ENCODE assay signal across 18 cellular contexts in genomic region chr11:134476435-134477021, GRCh38.
DNase-seq lines count a peak whose midpoint lies in the region; ATAC-seq, FAIRE-seq and TF ChIP-seq lines count a peak whose summit lies in the region.
"Had no signal": no experiment of that assay in that cellular context is flagged by ENCODE, and none has a peak within 500 bp of the region (broad histone marks: within the 10 kb centered on the region; RNA-seq: fewer than 3 reads in every experiment).

No MANE protein-coding gene starts in this region.

- CTCF ChIA-PET in A549 (lab: Yijun Ruan, JAX), result no interaction called here

- H2AFZ ChIP-seq in GM23248 (no peak overlapping the region), Karpas-422 (ENCODE audit: low read length) (no peak overlapping the region)

- ATAC-seq in A549, result no peak
- ATAC-seq in left lung, result peak; percentile 21
- ATAC-seq: activated T-cell treated with anti-CD3 and anti-CD28 coated beads, Interleukin-2, amount 50 U/mL, for 72 hours; right cardiac atrium; stimulated activated naive CD8-positive, alpha-beta T cell treated with anti-CD3 and anti-CD28 coated beads, Interleukin-15, Interleukin-2, amounts not matched to agents 100 U/mL and 50 U/mL, for 24 hours had no signal

- no peak for FAIRE-seq in A549 (lab: Jason Lieb, UNC)
- FAIRE-seq: islet of Langerhans had no signal

- H3K4me2 ChIP-seq in A549, result no peak overlapping the region
- no peak overlapping the region for H3K4me2 ChIP-seq in GM23248 (ENCODE audit: unreplicated experiment)
- no peak overlapping the region for H3K4me2 ChIP-seq in Karpas-422 (ENCODE audit: low read depth, low read length, poor library complexity, severe bottlenecking)

- H3K9me3 ChIP-seq in A549, result no peaks in the 10 kb centered on the region
- H3K9me3 ChIP-seq in GM23248 (ENCODE audit: low read depth), result no peaks in the 10 kb centered on the region
- no peaks in the 10 kb centered on the region for H3K9me3 ChIP-seq in left lung
- H3K9me3 ChIP-seq in Karpas-422 (ENCODE audit: low read length), result no peaks in the 10 kb centered on the region

- H3K9me2 ChIP-seq in GM23248 (ENCODE audit: insufficient read depth) (no peaks in the 10 kb centered on the region), Karpas-422 (replicated peaks; ENCODE audit: insufficient read depth, low read length) (no peaks in the 10 kb centered on the region)

- H3K79me2 ChIP-seq in GM23248 (ENCODE audit: insufficient read depth), result no peaks in the 10 kb centered on the region
- no peaks in the 10 kb centered on the region for H3K79me2 ChIP-seq in Karpas-422 (ENCODE audit: low read length)

- WGBS in A549 (ENCODE audit: missing lambda C conversion rate), result 12% methylated on average over 7 of the region's 11 CpGs
- 4 to 6% methylated on average over 11 of the region's 11 CpGs for WGBS in GM23248 (ENCODE audit: low coverage in 1 of 2, low lambda C conversion rate in 2 of 2, missing lambda C conversion rate in 2 of 2), 2 experiments

- in situ Hi-C loops in GM23248 (cut with MboI), result no loop called here

- TF ChIP-seq EP300 in A549 (IDR thresholded peaks at IDR 0.05), result no peak

- TF ChIP-seq CTCF in A549 (IDR thresholded peaks at IDR 0.05), result no peak
- TF ChIP-seq CTCF in left lung (IDR thresholded peaks at IDR 0.05), result no peak

- H4K20me1 ChIP-seq in GM23248 (ENCODE audit: insufficient read depth) (no peaks in the 10 kb centered on the region), Karpas-422 (ENCODE audit: insufficient read depth, low read depth, low read length) (no peaks in the 10 kb centered on the region)

- H3K9ac ChIP-seq in GM23248 (no peak overlapping the region), Karpas-422 (ENCODE audit: low read length) (no peak overlapping the region)

- H3K27me3 ChIP-seq in GM23248 (replicated peaks; ENCODE audit: insufficient read depth) (no peaks in the 10 kb centered on the region), left lung (peaks cover 0 to 62% of the 10 kb centered on the region in 2 donors), Karpas-422 (ENCODE audit: low read length) (no peaks in the 10 kb centered on the region)

- H3K4me1 ChIP-seq in A549 (no peaks in the 10 kb centered on the region), GM23248 (ENCODE audit: insufficient read depth) (no peaks in the 10 kb centered on the region), left lung (no peaks in the 10 kb centered on the region), Karpas-422 (ENCODE audit: low read length) (no peaks in the 10 kb centered on the region)

- DNase-seq in A549 (ENCODE audit: low read depth in 1 of 2, low spot score in 1 of 2) (no peak), GM23248 (peak; percentile 5), SW480 (ENCODE audit: low spot score) (peak; percentile 8), left lung (no peak), NCI-H345 treated with DMSO at 0.1 percent for 48 hours (lab: John Stamatoyannopoulos, UW; ENCODE audit: unreplicated experiment) (no peak), Karpas-422 (no peak)
- no peak for DNase-seq in stimulated activated CD4-positive, alpha-beta T cell treated with anti-CD3 and anti-CD28 coated beads, Interleukin-4, amount 100 ng/mL, for 24 hours
- DNase-seq in stimulated activated CD4-positive, alpha-beta T cell treated with anti-CD3 and anti-CD28 coated beads, Interleukin-2, amount 100 ng/mL, for 24 hours, result no peak
- DNase-seq: activated B cell treated with CpG ODN at 0.5 μM for 24 hours; activated T-cell treated with anti-CD3 and anti-CD28 coated beads, Interleukin-2, amount 50 U/mL, for 72 hours; dorsolateral prefrontal cortex; GDM1; NCI-H1436 treated with DMSO at 0.1 percent for 48 hours; NCI-H774; right cardiac atrium; stimulated activated naive CD8-positive, alpha-beta T cell treated with anti-CD3 and anti-CD28 coated beads, Interleukin-15, Interleukin-2, amounts not matched to agents 100 U/mL and 50 U/mL, for 24 hours had no signal

- TF ChIP-seq POLR2A in A549 (IDR thresholded peaks at IDR 0.05; ENCODE audit: low read length), result no peak

- H3K4me3 ChIP-seq in A549 (no peak overlapping the region), GM23248 (no peak overlapping the region), left lung (no peak overlapping the region), Karpas-422 (ENCODE audit: low read length) (no peak overlapping the region)
- H3K4me3 ChIP-seq: dorsolateral prefrontal cortex had no signal

- H3K36me3 ChIP-seq in GM23248 (ENCODE audit: low read depth) (no peaks in the 10 kb centered on the region), left lung (no peaks in the 10 kb centered on the region), Karpas-422 (ENCODE audit: insufficient read depth, low read length) (no peaks in the 10 kb centered on the region)

- no peaks in the 10 kb centered on the region for H3F3A ChIP-seq in GM23248 (ENCODE audit: insufficient read depth)

- no peak for TF ChIP-seq RAD21 in A549 (conservative IDR thresholded peaks at IDR 0.05 in 1 of 2, IDR thresholded peaks at IDR 0.05 in 1 of 2)

- POLR2A ChIA-PET in A549 (lab: Yijun Ruan, JAX), result no interaction called here

- H3K27ac ChIP-seq in A549 (no peak overlapping the region), GM23248 (no peak overlapping the region), left lung (no peak overlapping the region), Karpas-422 (ENCODE audit: low read length) (no peak overlapping the region)
- H3K27ac ChIP-seq: C4-2B, dorsolateral prefrontal cortex had no signal

- intact Hi-C loops in left lung (cut with DNase I), result no loop called here

TF ChIP-seq in A549, 52 proteins besides CTCF, POLR2A, EP300 and RAD21:
- TF ChIP-seq REST (IDR thresholded peaks at IDR 0.05) (peak; percentile 83), RNF2 (IDR thresholded peaks at IDR 0.05; ENCODE audit: borderline replicate concordance, low read depth) (no peak), SMC3 (IDR thresholded peaks at IDR 0.05) (no peak)

Comparison
In these comparisons a context has a peak if more than half of its experiments do, and no peak if none do; other contexts are left out.
1. DNase-seq: peak in GM23248 (single experiment) and SW480 (single experiment); none in A549 (0 of 2), left lung (0 of 2), NCI-H345 treated with DMSO at 0.1 percent for 48 hours (single experiment), Karpas-422 (single experiment), stimulated activated CD4-positive, alpha-beta T cell treated with anti-CD3 and anti-CD28 coated beads, Interleukin-4, amount 100 ng/mL, for 24 hours (single experiment) and stimulated activated CD4-positive, alpha-beta T cell treated with anti-CD3 and anti-CD28 coated beads, Interleukin-2, amount 100 ng/mL, for 24 hours (0 of 2).